8 cellular contexts compared by ENCODE assay signal in the genomic region with DNA sequence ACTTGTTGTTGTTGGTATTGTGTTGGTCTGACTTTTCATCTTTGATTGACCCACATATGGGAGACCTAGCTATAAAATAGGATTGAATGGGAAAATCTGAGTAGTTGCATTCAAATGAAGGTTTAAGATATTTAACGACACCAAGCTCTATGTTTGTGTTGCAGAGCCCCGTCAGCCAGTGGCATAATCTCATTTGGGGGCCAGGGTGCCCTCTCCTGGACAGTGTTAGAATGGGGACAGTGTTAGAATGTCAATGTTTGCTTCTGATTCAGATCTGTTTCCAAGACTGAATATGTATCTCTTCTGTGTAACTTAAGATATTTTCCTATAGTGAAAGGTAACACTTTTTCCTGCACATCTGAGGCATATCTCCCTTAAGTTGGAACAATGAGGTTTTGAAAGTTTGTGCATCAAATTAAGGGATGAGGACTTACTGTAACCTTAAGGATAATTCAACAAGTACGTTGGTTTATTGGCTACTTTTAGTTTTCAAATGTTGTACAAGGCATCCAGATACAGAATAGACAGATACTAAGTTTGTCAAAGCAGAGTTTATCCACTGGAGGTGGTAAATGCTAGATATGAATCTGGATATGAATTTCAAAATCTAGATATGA. TPM values are rescaled to one million over a fixed set of nuclear protein-coding genes. Genes with fewer than 3 reads are reported as not detected.
DNase-seq lines count a peak whose midpoint lies in the region; ATAC-seq, FAIRE-seq and TF ChIP-seq lines count a peak whose summit lies in the region.

No MANE protein-coding gene starts in this region.

- H3K4me3 ChIP-seq in adrenal gland (no peak overlapping the region), right atrium auricular region (no peak overlapping the region), small intestine (ENCODE audit: low read depth in 1 of 2, low read length in 2 of 2) (no peak overlapping the region)

- WGBS in adrenal gland, 4 donors: 24 to 27% (median 25%) methylated on average over 3 of the region's 3 CpGs
- WGBS in small intestine, 3 donors: 22 to 25% (median 23%) methylated on average over 3 of the region's 3 CpGs

- H3K4me1 ChIP-seq in adrenal gland (replicated peaks in 1 of 2) (no peaks in the 10 kb centered on the region), right atrium auricular region (no peaks in the 10 kb centered on the region), small intestine (ENCODE audit: control insufficient read depth in 2 of 2, insufficient read depth in 1 of 2, low read depth in 1 of 2, low read length in 1 of 2) (no peaks in the 10 kb centered on the region)

- no peak for TF ChIP-seq POLR2A in adrenal gland (IDR thresholded peaks at IDR 0.05)

- CTCF ChIA-PET in GM10248 (lab: Yijun Ruan, JAX): interaction anchor here (0.6 to 10.6 kb wide), 27 partner anchors 8 to 374 kb away, joined by 3 to 169 read pairs (median 4); partner anchors contain the start of gene OR52B4

- ATAC-seq in HG03342 (IDR thresholded peaks at IDR 0.05; ENCODE audit: unreplicated experiment) (peak; percentile 85), GM18502 (IDR thresholded peaks at IDR 0.05; ENCODE audit: poor library complexity, unreplicated experiment) (no peak)

- H3K27me3 ChIP-seq in adrenal gland: no peaks in the 10 kb centered on the region
- no peaks in the 10 kb centered on the region for H3K27me3 ChIP-seq in right atrium auricular region
- no peaks in the 10 kb centered on the region for H3K27me3 ChIP-seq in small intestine (ENCODE audit: control insufficient read depth in 2 of 2, insufficient read depth in 2 of 2, low read length in 2 of 2)

- POLR2A ChIA-PET in GM10248 (lab: Yijun Ruan, JAX): no interaction called here

- H3K27ac ChIP-seq in adrenal gland: no peak overlapping the region
- H3K27ac ChIP-seq in right atrium auricular region: no peak overlapping the region
- no peak overlapping the region for H3K27ac ChIP-seq in small intestine (ENCODE audit: low read depth in 1 of 2, low read length in 1 of 2)

- H3K36me3 ChIP-seq in adrenal gland (replicated peaks in 1 of 2): no peaks in the 10 kb centered on the region
- no peaks in the 10 kb centered on the region for H3K36me3 ChIP-seq in right atrium auricular region
- no peaks in the 10 kb centered on the region for H3K36me3 ChIP-seq in small intestine (ENCODE audit: control insufficient read depth in 2 of 2, insufficient read depth in 2 of 2, low read length in 2 of 2)

- DNase-seq in 8988T (peak; percentile 18), GM10248 (ENCODE audit: extremely low spot score) (peak; percentile 36), SKM-1 (lab: John Stamatoyannopoulos, UW; ENCODE audit: unreplicated experiment) (peak; percentile 12), adrenal gland (peak; percentile 39 to 80 (median 57)), right atrium auricular region (ENCODE audit: low spot score) (peak; percentile 68), small intestine (peak; percentile 48)

- H3K9me3 ChIP-seq in adrenal gland (replicated peaks in 1 of 3): no peaks in the 10 kb centered on the region
- H3K9me3 ChIP-seq in right atrium auricular region: no peaks in the 10 kb centered on the region
- H3K9me3 ChIP-seq in small intestine (ENCODE audit: control insufficient read depth, low read depth): no peaks in the 10 kb centered on the region

- no peak for FAIRE-seq in small intestine (lab: Jason Lieb, UNC)

- TF ChIP-seq CTCF in GM10248 (IDR thresholded peaks at IDR 0.05; ENCODE audit: control extremely low read depth, extremely low read depth, low read depth, missing control alignments) (peak; percentile 73), adrenal gland (IDR thresholded peaks at IDR 0.05) (peak; percentile 56 to 82 (median 66)), right atrium auricular region (IDR thresholded peaks at IDR 0.05) (peak; percentile 79 to 81)

- intact Hi-C loops in adrenal gland (cut with DNase I): loop anchor here in 1 of 2 donors (5.0 kb wide), 1 partner anchor 347 kb away; no protein-coding TSS in a partner anchor

RNA-seq across cellular contexts. Expression of gene OR52M1, which starts 5.3 kb away (rescaled TPM):
- total RNA-seq in adrenal gland (not detected), right atrium auricular region (not detected)
- polyA plus RNA-seq in adrenal gland (not detected), small intestine (not detected)

RNA-seq across cellular contexts. Expression of gene OR52I2, which starts 41.8 kb away (rescaled TPM):
- total RNA-seq in adrenal gland: not detected
- polyA plus RNA-seq in adrenal gland: not detected
- total RNA-seq in right atrium auricular region: not detected
- not detected for polyA plus RNA-seq in small intestine

RNA-seq across cellular contexts. Expression of gene OR52I1, which starts 54.1 kb away (rescaled TPM):
- total RNA-seq in adrenal gland (not detected), right atrium auricular region (not detected)
- polyA plus RNA-seq in adrenal gland (not detected), small intestine (not detected)

RNA-seq across cellular contexts. Expression of gene OR52K1, which starts 57.3 kb away (rescaled TPM):
- total RNA-seq in adrenal gland: under 1 TPM in 1 of 8 donors, not detected in 7; 0.84 TPM
- polyA plus RNA-seq in adrenal gland: not detected
- not detected for total RNA-seq in right atrium auricular region
- polyA plus RNA-seq in small intestine: not detected

Comparison
In these comparisons a context has a peak if more than half of its experiments do, and no peak if none do; other contexts are left out.
1. DNase-seq: peak in every context shown above with its lines; median percentile 68 in right atrium auricular region; 57 in adrenal gland; 48 in small intestine; 36 in GM10248; 18 in 8988T; 12 in SKM-1.